ENCODE assay signal across 16 cellular contexts in genomic region chr16:25038239-25038954, GRCh38. TPM values are rescaled to one million over a fixed set of nuclear protein-coding genes. Genes with fewer than 3 reads are reported as not detected.
A peak's percentile ranks its signal among the peaks of the same experiment; 100 is the strongest.
DNase-seq lines count a peak whose midpoint lies in the region; ATAC-seq and TF ChIP-seq lines count a peak whose summit lies in the region.
"Had no signal": no experiment of that assay in that cellular context is flagged by ENCODE, and none has a peak within 500 bp of the region (broad histone marks: within the 10 kb centered on the region; RNA-seq: fewer than 3 reads in every experiment).

No MANE protein-coding gene starts in this region.

- no peak for DNase-seq in stimulated activated naive CD8-positive, alpha-beta T cell treated with anti-CD3 and anti-CD28 coated beads, Interleukin-15, Interleukin-2, amounts not matched to agents 100 U/mL and 50 U/mL, for 24 hours
- DNase-seq in stimulated activated naive CD8-positive, alpha-beta T cell treated with anti-CD3 and anti-CD28 coated beads, Interleukin-15, amount 100 ng/mL, for 72 hours = no peak
- no peak for DNase-seq in pons (ENCODE audit: low spot score)
- DNase-seq in activated CD8-positive, alpha-beta memory T cell treated with anti-CD3 and anti-CD28 coated beads for 24 hours = no peak
- DNase-seq in T-helper 1 cell = no peak
- DNase-seq: activated T-cell treated with anti-CD3 and anti-CD28 coated beads for 4 hours; amniotic stem cell; CD8-positive, alpha-beta memory T cell; H7; Kasumi-1; NCI-H1694; PC-9 had no signal

- H3K27me3 Mint-ChIP-seq in stimulated activated naive CD8-positive, alpha-beta T cell treated with anti-CD3 and anti-CD28 coated beads, Interleukin-15, amount 100 ng/mL, for 72 hours = no peaks in the 10 kb centered on the region
- H3K27me3 Mint-ChIP-seq: CD8-positive, alpha-beta memory T cell had no signal

- no peak overlapping the region for H3K4me3 ChIP-seq in gastroesophageal sphincter
- H3K4me3 ChIP-seq: PC-9 had no signal

- H3K4me3 Mint-ChIP-seq in stimulated activated naive CD8-positive, alpha-beta T cell treated with anti-CD3 and anti-CD28 coated beads, Interleukin-15, amount 100 ng/mL, for 72 hours = no peak overlapping the region
- H3K4me3 Mint-ChIP-seq: CD8-positive, alpha-beta memory T cell had no signal

- H3K27me3 ChIP-seq in gastroesophageal sphincter = no peaks in the 10 kb centered on the region
- H3K27me3 ChIP-seq: neutrophil had no signal

- no peaks in the 10 kb centered on the region for H3K36me3 ChIP-seq in gastroesophageal sphincter
- H3K36me3 ChIP-seq: neutrophil had no signal

- no peak overlapping the region for H3K27ac ChIP-seq in gastroesophageal sphincter
- H3K27ac ChIP-seq: neutrophil, PC-9 had no signal

- TF ChIP-seq POLR2A in gastroesophageal sphincter (IDR thresholded peaks at IDR 0.05) = no peak

- TF ChIP-seq EP300 in gastroesophageal sphincter (IDR thresholded peaks at IDR 0.05) = no peak

- H3K4me1 Mint-ChIP-seq in stimulated activated naive CD8-positive, alpha-beta T cell treated with anti-CD3 and anti-CD28 coated beads, Interleukin-15, amount 100 ng/mL, for 72 hours = peaks cover 21% of the 10 kb centered on the region

- peak; percentile 17 for ATAC-seq in stimulated activated naive CD8-positive, alpha-beta T cell treated with anti-CD3 and anti-CD28 coated beads, Interleukin-15, Interleukin-2, amounts not matched to agents 100 U/mL and 50 U/mL, for 24 hours
- ATAC-seq in stimulated activated naive CD8-positive, alpha-beta T cell treated with anti-CD3 and anti-CD28 coated beads, Interleukin-15, amount 100 ng/mL, for 72 hours = no peak
- peak; percentile 74 for ATAC-seq in HG02610 (IDR thresholded peaks at IDR 0.05; ENCODE audit: unreplicated experiment)
- ATAC-seq in HG03432 (IDR thresholded peaks at IDR 0.05; ENCODE audit: unreplicated experiment) = peak; percentile 65
- no peak for ATAC-seq in gastroesophageal sphincter

- TF ChIP-seq CTCF in gastroesophageal sphincter (IDR thresholded peaks at IDR 0.05) = no peak

- no peaks in the 10 kb centered on the region for H3K9me3 ChIP-seq in gastroesophageal sphincter
- H3K9me3 ChIP-seq: neutrophil had no signal

- no peaks in the 10 kb centered on the region for H3K9me3 Mint-ChIP-seq in stimulated activated naive CD8-positive, alpha-beta T cell treated with anti-CD3 and anti-CD28 coated beads, Interleukin-15, amount 100 ng/mL, for 72 hours
- H3K9me3 Mint-ChIP-seq: CD8-positive, alpha-beta memory T cell had no signal

- H3K4me1 ChIP-seq in gastroesophageal sphincter = peaks cover 0 to 11% (median 0%) of the 10 kb centered on the region in 3 donors

- WGBS in gastroesophageal sphincter (ENCODE audit: low coverage in 1 of 2), 2 donors = 74 to 100% methylated on average over 2 to 7 of the region's 7 CpGs

- H3K27ac Mint-ChIP-seq in stimulated activated naive CD8-positive, alpha-beta T cell treated with anti-CD3 and anti-CD28 coated beads, Interleukin-15, amount 100 ng/mL, for 72 hours = peak overlapping the region in 1 of 2 donors; percentile 30

RNA-seq across cellular contexts. Expression of gene ARHGAP17, which starts 23.2 kb away (rescaled TPM):
- total RNA-seq in gastroesophageal sphincter = 10 to 100 TPM; 40.8 to 51.2 (median 46.2) TPM

Comparison
In these comparisons a context has a peak if more than half of its experiments do, and no peak if none do; other contexts are left out.
1. ATAC-seq: peak in stimulated activated naive CD8-positive, alpha-beta T cell treated with anti-CD3 and anti-CD28 coated beads, Interleukin-15, Interleukin-2, amounts not matched to agents 100 U/mL and 50 U/mL, for 24 hours (single experiment), HG02610 (single experiment) and HG03432 (single experiment); none in stimulated activated naive CD8-positive, alpha-beta T cell treated with anti-CD3 and anti-CD28 coated beads, Interleukin-15, amount 100 ng/mL, for 72 hours (single experiment) and gastroesophageal sphincter (single experiment).